ENCODE assay signal across 8 cellular contexts in genomic region chr12:56258068-56258819, GRCh38. TPM values are rescaled to one million over a fixed set of nuclear protein-coding genes. Genes with fewer than 3 reads are reported as not detected.
DNase-seq lines count a peak whose midpoint lies in the region; ATAC-seq lines count a peak whose summit lies in the region.

ANKRD52 (minus strand) TSS chr12:56258384; CDS start chr12:56258269, 115 bp downstream.

- no peaks in the 10 kb centered on the region for H3K9me3 ChIP-seq in CD4-positive, alpha-beta memory T cell (ENCODE audit: control insufficient read depth in 1 of 2, low read length in 2 of 2)
- H3K9me3 ChIP-seq in mesenchymal stem cell (ENCODE audit: control insufficient read depth, low read length), result no peaks in the 10 kb centered on the region

- ATAC-seq in GM19351 (IDR thresholded peaks at IDR 0.05; ENCODE audit: unreplicated experiment) (peak; percentile 92), HG03520 (IDR thresholded peaks at IDR 0.05; ENCODE audit: unreplicated experiment) (peak; percentile 87)
- peak; percentile 95 for ATAC-seq in effector memory CD8-positive, alpha-beta T cell (replicated peaks)

- H3K27me3 Mint-ChIP-seq in CD4-positive, alpha-beta memory T cell, result no peaks in the 10 kb centered on the region
- no peaks in the 10 kb centered on the region for H3K27me3 Mint-ChIP-seq in effector memory CD8-positive, alpha-beta T cell

- peak within 1 kb of the TSS in 1 of 2 experiments; percentile 68 for H2BK12ac ChIP-seq in mesenchymal stem cell (ENCODE audit: low read length in 2 of 2)

- peak within 1 kb of the TSS in 1 of 2 experiments; percentile 57 for H3K23ac ChIP-seq in mesenchymal stem cell (ENCODE audit: low read length in 2 of 2)

- peaks cover 24% of the 10 kb centered on the region for H3K36me3 ChIP-seq in CD4-positive, alpha-beta memory T cell (ENCODE audit: insufficient read depth, low read length)
- H3K36me3 ChIP-seq in mesenchymal stem cell (ENCODE audit: control insufficient read depth in 1 of 2, insufficient read depth in 2 of 2, low read depth in 1 of 2, low read length in 2 of 2), result peaks cover 27 to 36% of the 10 kb centered on the region in 2 experiments

- H3K79me1 ChIP-seq in mesenchymal stem cell (replicated peaks; ENCODE audit: low read length, poor library complexity, severe bottlenecking), result peaks cover 16% of the 10 kb centered on the region

- H3K4me3 ChIP-seq in CD4-positive, alpha-beta memory T cell (ENCODE audit: low read length in 2 of 2), result peak within 1 kb of the TSS; percentile 85 to 95
- peak within 1 kb of the TSS; percentile 70 to 97 for H3K4me3 ChIP-seq in mesenchymal stem cell (ENCODE audit: insufficient read depth in 1 of 2, low read depth in 1 of 2, low read length in 2 of 2)

- H3K27ac ChIP-seq in CD4-positive, alpha-beta memory T cell (ENCODE audit: low read depth, low read length), result peak within 1 kb of the TSS; percentile 81
- H3K27ac ChIP-seq in mesenchymal stem cell (ENCODE audit: low read length, poor library complexity, severe bottlenecking), result peak within 1 kb of the TSS; percentile 78

- peaks cover 20 to 29% of the 10 kb centered on the region in 2 donors for H3K36me3 Mint-ChIP-seq in CD4-positive, alpha-beta memory T cell
- peaks cover 40% of the 10 kb centered on the region for H3K36me3 Mint-ChIP-seq in effector memory CD8-positive, alpha-beta T cell (ENCODE audit: insufficient read depth)

- peak within 1 kb of the TSS; percentile 89 to 97 (median 92) for H3K4me3 Mint-ChIP-seq in CD4-positive, alpha-beta memory T cell
- H3K4me3 Mint-ChIP-seq in effector memory CD8-positive, alpha-beta T cell, result peak within 1 kb of the TSS; percentile 91 to 93

- peak; percentile 76 to 87 (median 82) for DNase-seq in CD4-positive, alpha-beta memory T cell
- peak; percentile 76 for DNase-seq in NCI-H774 (lab: John Stamatoyannopoulos, UW)
- DNase-seq in activated CD8-positive, alpha-beta memory T cell treated with anti-CD3 and anti-CD28 coated beads for 24 hours, result peak; percentile 92
- DNase-seq in effector memory CD8-positive, alpha-beta T cell, result peak; percentile 74 to 82 (median 76)
- DNase-seq in mesenchymal stem cell, result peak; percentile 77
- DNase-seq in stimulated activated CD8-positive, alpha-beta memory T cell treated with anti-CD3 and anti-CD28 coated beads, Interleukin-12 subunit alpha, Interleukin-12 subunit beta, amount 100 ng/mL, for 24 hours (ENCODE audit: extremely low read depth), result peak; percentile 49

- peaks cover 21% of the 10 kb centered on the region for H3K4me1 ChIP-seq in CD4-positive, alpha-beta memory T cell (ENCODE audit: insufficient read depth, low read length)
- H3K4me1 ChIP-seq in mesenchymal stem cell (ENCODE audit: control insufficient read depth, insufficient read depth, low read depth, low read length), result peaks cover 18% of the 10 kb centered on the region

- H3K4me1 Mint-ChIP-seq in CD4-positive, alpha-beta memory T cell, result peaks cover 13 to 31% (median 19%) of the 10 kb centered on the region in 4 donors
- peaks cover 17 to 23% of the 10 kb centered on the region in 2 donors for H3K4me1 Mint-ChIP-seq in effector memory CD8-positive, alpha-beta T cell (ENCODE audit: low read depth in 2 of 2)

- peak within 1 kb of the TSS; percentile 90 for H2BK120ac ChIP-seq in mesenchymal stem cell (ENCODE audit: low read depth, low read length)

- WGBS in mesenchymal stem cell, result 0% methylated on average over 38 of the region's 78 CpGs

- H4K91ac ChIP-seq in mesenchymal stem cell (ENCODE audit: low read length), result peak within 1 kb of the TSS; percentile 63

- peak within 1 kb of the TSS; percentile 78 for H2AFZ ChIP-seq in mesenchymal stem cell (ENCODE audit: low read depth, low read length)

- intact Hi-C loops in CD4-positive, alpha-beta memory T cell (cut with micrococcal nuclease), result loop anchor here (1.0 kb wide), 5 partner anchors 8 to 206 kb away; partner anchors contain the start of genes COQ10A and CS

- H3K4me2 ChIP-seq in mesenchymal stem cell (ENCODE audit: low read length, poor library complexity, severe bottlenecking), result peak within 1 kb of the TSS; percentile 64

- peak within 1 kb of the TSS; percentile 26 for H2AK5ac ChIP-seq in mesenchymal stem cell (ENCODE audit: low read length, severe bottlenecking)

- H3K27ac Mint-ChIP-seq in CD4-positive, alpha-beta memory T cell, result peak within 1 kb of the TSS; percentile 82 to 95 (median 91)
- peak within 1 kb of the TSS; percentile 93 for H3K27ac Mint-ChIP-seq in effector memory CD8-positive, alpha-beta T cell

- H3K18ac ChIP-seq in mesenchymal stem cell (ENCODE audit: low read depth in 1 of 2, low read length in 2 of 2), result peak within 1 kb of the TSS; percentile 96 to 97

- peak within 1 kb of the TSS; percentile 92 for H4K8ac ChIP-seq in mesenchymal stem cell (ENCODE audit: low read length)

- peak within 1 kb of the TSS; percentile 83 for H2BK5ac ChIP-seq in mesenchymal stem cell (ENCODE audit: low read depth, low read length, poor library complexity, severe bottlenecking)

- POLR2A ChIA-PET in CD4-positive, alpha-beta memory T cell (lab: Charles Lee; ENCODE audit: partially characterized antibody), result interaction anchor here (0.6 to 5.1 kb wide), 26 partner anchors 9 to 529 kb away, joined by 3 to 38 read pairs (median 4); partner anchors contain the start of genes CNPY2, COQ10A, CS and ESYT1

- no peaks in the 10 kb centered on the region for H3K9me3 Mint-ChIP-seq in CD4-positive, alpha-beta memory T cell
- H3K9me3 Mint-ChIP-seq in effector memory CD8-positive, alpha-beta T cell, result no peaks in the 10 kb centered on the region

- H3K14ac ChIP-seq in mesenchymal stem cell (ENCODE audit: low read length in 2 of 2), result peak within 1 kb of the TSS in 1 of 2 experiments; percentile 95

- CTCF ChIA-PET in CD4-positive, alpha-beta memory T cell (lab: Charles Lee; ENCODE audit: partially characterized antibody), result interaction anchor here (0.7 to 5.5 kb wide), 14 partner anchors 10 to 213 kb away, joined by 3 to 36 read pairs (median 6); partner anchors contain the start of genes COQ10A, RNF41, SMARCC2 and TIMELESS

- peak within 1 kb of the TSS; percentile 68 to 89 for H3K4ac ChIP-seq in mesenchymal stem cell (ENCODE audit: low read depth in 1 of 2, low read length in 2 of 2)

- no peaks in the 10 kb centered on the region for H3K27me3 ChIP-seq in CD4-positive, alpha-beta memory T cell (ENCODE audit: insufficient read depth, low read length)
- H3K27me3 ChIP-seq in mesenchymal stem cell (ENCODE audit: control insufficient read depth in 1 of 2, insufficient read depth in 1 of 2, low read length in 2 of 2), result no peaks in the 10 kb centered on the region

- peak within 1 kb of the TSS; percentile 92 for H3K9ac ChIP-seq in mesenchymal stem cell (ENCODE audit: low read length)

- H2BK15ac ChIP-seq in mesenchymal stem cell (ENCODE audit: low read depth, poor library complexity, severe bottlenecking), result peak within 1 kb of the TSS; percentile 83

RNA-seq across cellular contexts. Expression of gene ANKRD52, which starts in this region (rescaled TPM):
- 10 to 100 TPM; 44.1 to 44.5 TPM for total RNA-seq in CD4-positive, alpha-beta memory T cell
- polyA plus RNA-seq in CD4-positive, alpha-beta memory T cell, result 10 to 100 TPM in 1 of 2 donors, 1 to 10 TPM in 1; 3.4 to 25.1 TPM
- 26.4 TPM for polyA plus RNA-seq in mesenchymal stem cell (2013, experiment 1 of 2)
- 25.2 TPM for polyA plus RNA-seq in mesenchymal stem cell (2013, experiment 2 of 2)

Comparison
In these comparisons a context has a peak if more than half of its experiments do, and no peak if none do; other contexts are left out.
1. Peak in every context shown above with its lines: DNase-seq, ATAC-seq, H3K4me3 ChIP-seq and H3K27ac ChIP-seq.